ENCODE assay signal across 20 cellular contexts in genomic region chr3:108412351-108412750, GRCh38.
A peak's percentile ranks its signal among the peaks of the same experiment; 100 is the strongest.
DNase-seq lines count a peak whose midpoint lies in the region; ATAC-seq and TF ChIP-seq lines count a peak whose summit lies in the region.
"Had no signal": no experiment of that assay in that cellular context is flagged by ENCODE, and none has a peak within 500 bp of the region (broad histone marks: within the 10 kb centered on the region; RNA-seq: fewer than 3 reads in every experiment).

No MANE protein-coding gene starts in this region.

- CTCF ChIA-PET in MCF 10A (lab: Yijun Ruan, JAX) = no interaction called here
- CTCF ChIA-PET in PC-9 (lab: Charles Lee) = no interaction called here
- CTCF ChIA-PET in activated CD8-positive, alpha-beta T cell treated with anti-CD3 and anti-CD28 coated beads, Interleukin-2, amount 10 ng/mL, durations not matched to agents 7 days and 5 days (lab: Charles Lee) = interaction anchor here (1.2 kb wide), 1 partner anchor 65 kb away, joined by 5 read pairs; no protein-coding TSS in a partner anchor

- H3K27me3 ChIP-seq in breast epithelium (no peaks in the 10 kb centered on the region), PC-9 (ENCODE audit: insufficient read depth, low read depth) (no peaks in the 10 kb centered on the region)
- H3K27me3 ChIP-seq: BE2C, SJSA1 had no signal

- BruUV-seq in MCF 10A (replicated peaks; lab: Mats Ljungman, UMichigan) (no TSS peak), PC-9 (replicated peaks; lab: Mats Ljungman, UMichigan) (no TSS peak)

- DNase-seq in breast epithelium (ENCODE audit: low spot score in 2 of 2) (no peak), MCF 10A (ENCODE audit: unreplicated experiment) (no peak), PC-9 (peak; percentile 16 to 79), type B pancreatic cell (ENCODE audit: extremely low spot score, unreplicated experiment) (no peak)
- DNase-seq in activated CD8-positive, alpha-beta T cell treated with anti-CD3 and anti-CD28 coated beads, Interleukin-2, amount 10 ng/mL, durations not matched to agents 7 days and 5 days = no peak
- DNase-seq in activated CD4-positive, CD25-positive, alpha-beta regulatory T cell treated with anti-CD3 and anti-CD28 coated beads, Interleukin-2, amount 50 U/mL, for 72 hours = no peak
- DNase-seq: BE2C; CD4-positive, alpha-beta memory T cell; GOT3; MV-4-11; NCI-H187 treated with DMSO at 0.1 percent for 48 hours; NCI-H2171; NCI-H446; NCI-H82; OCI-M1; RPMI8226 had no signal

- H3K4me1 Mint-ChIP-seq in MCF 10A (ENCODE audit: insufficient read depth, unreplicated experiment) (no peaks in the 10 kb centered on the region), type B pancreatic cell (ENCODE audit: unreplicated experiment) (peaks cover 18% of the 10 kb centered on the region)
- H3K4me1 Mint-ChIP-seq in activated CD8-positive, alpha-beta T cell treated with anti-CD3 and anti-CD28 coated beads, Interleukin-2, amount 10 ng/mL, durations not matched to agents 7 days and 5 days (ENCODE audit: low read depth) = peaks cover 2% of the 10 kb centered on the region
- H3K4me1 Mint-ChIP-seq: CD4-positive, alpha-beta memory T cell had no signal

- ATAC-seq in esophagus mucosa (peak; percentile 75), HG02798 (IDR thresholded peaks at IDR 0.05; ENCODE audit: poor library complexity, unreplicated experiment) (no peak)
- no peak for ATAC-seq in activated CD8-positive, alpha-beta T cell treated with anti-CD3 and anti-CD28 coated beads, Interleukin-2, amount 10 ng/mL, durations not matched to agents 7 days and 5 days
- ATAC-seq: K562 had no signal

- H3K27me3 Mint-ChIP-seq in MCF 10A (ENCODE audit: insufficient read depth, unreplicated experiment) = no peaks in the 10 kb centered on the region
- no peaks in the 10 kb centered on the region for H3K27me3 Mint-ChIP-seq in type B pancreatic cell
- peaks cover 5% of the 10 kb centered on the region for H3K27me3 Mint-ChIP-seq in activated CD8-positive, alpha-beta T cell treated with anti-CD3 and anti-CD28 coated beads, Interleukin-2, amount 10 ng/mL, durations not matched to agents 7 days and 5 days (ENCODE audit: low read depth)

- no peaks in the 10 kb centered on the region for H3K36me3 Mint-ChIP-seq in MCF 10A (ENCODE audit: insufficient read depth, unreplicated experiment)
- peaks cover 3% of the 10 kb centered on the region for H3K36me3 Mint-ChIP-seq in type B pancreatic cell
- no peaks in the 10 kb centered on the region for H3K36me3 Mint-ChIP-seq in activated CD8-positive, alpha-beta T cell treated with anti-CD3 and anti-CD28 coated beads, Interleukin-2, amount 10 ng/mL, durations not matched to agents 7 days and 5 days (ENCODE audit: low read depth)
- H3K36me3 Mint-ChIP-seq: CD4-positive, alpha-beta memory T cell had no signal

- peak overlapping the region; percentile 58 for H2AFZ ChIP-seq in PC-9

- POLR2A ChIA-PET in MCF 10A (lab: Yijun Ruan, JAX) (no interaction called here), PC-9 (lab: Charles Lee; ENCODE audit: unreplicated experiment) (no interaction called here)
- POLR2A ChIA-PET in activated CD8-positive, alpha-beta T cell treated with anti-CD3 and anti-CD28 coated beads, Interleukin-2, amount 10 ng/mL, durations not matched to agents 7 days and 5 days (lab: Charles Lee) = no interaction called here

- H3K27ac ChIP-seq in breast epithelium (peak overlapping the region; percentile 50 to 51), PC-9 (peak overlapping the region; percentile 18)
- H3K27ac ChIP-seq: SJSA1 had no signal

- H3F3A ChIP-seq in PC-9 (ENCODE audit: insufficient read depth, low read depth) = no peaks in the 10 kb centered on the region

- TF ChIP-seq POLR2A in breast epithelium (IDR thresholded peaks at IDR 0.05) = no peak

- no peaks in the 10 kb centered on the region for H3K9me3 Mint-ChIP-seq in MCF 10A (ENCODE audit: unreplicated experiment)
- peaks cover 5% of the 10 kb centered on the region for H3K9me3 Mint-ChIP-seq in type B pancreatic cell
- H3K9me3 Mint-ChIP-seq in activated CD8-positive, alpha-beta T cell treated with anti-CD3 and anti-CD28 coated beads, Interleukin-2, amount 10 ng/mL, durations not matched to agents 7 days and 5 days (ENCODE audit: insufficient read depth) = no peaks in the 10 kb centered on the region
- H3K9me3 Mint-ChIP-seq: CD4-positive, alpha-beta memory T cell had no signal

- intact Hi-C loops in breast epithelium (cut with DNase I; ENCODE audit: low total_unique reads) = no loop called here
- intact Hi-C loops in MCF 10A (cut with micrococcal nuclease) = no loop called here
- intact Hi-C loops in PC-9 (cut with micrococcal nuclease; ENCODE audit: unreplicated experiment) = no loop called here

- no peaks in the 10 kb centered on the region for H3K9me3 ChIP-seq in breast epithelium
- no peaks in the 10 kb centered on the region for H3K9me3 ChIP-seq in PC-9 (ENCODE audit: insufficient read depth, low read depth)
- H3K9me3 ChIP-seq: BE2C, SJSA1 had no signal

- no peak overlapping the region for H3K4me3 ChIP-seq in breast epithelium
- H3K4me3 ChIP-seq in PC-9 = no peak overlapping the region
- H3K4me3 ChIP-seq: K562, SJSA1 had no signal

- H3K36me3 ChIP-seq in breast epithelium (no peaks in the 10 kb centered on the region), PC-9 (ENCODE audit: low read depth) (no peaks in the 10 kb centered on the region)
- H3K36me3 ChIP-seq: BE2C, SJSA1 had no signal

- TF ChIP-seq CTCF in breast epithelium (IDR thresholded peaks at IDR 0.05) (no peak), MCF 10A (IDR thresholded peaks at IDR 0.05; ENCODE audit: unreplicated experiment) (no peak), PC-9 (conservative IDR thresholded peaks at IDR 0.05) (no peak), type B pancreatic cell (conservative IDR thresholded peaks at IDR 0.05) (no peak)

- no peaks in the 10 kb centered on the region; the same call in 1 of the 2 replicates for H3K9me2 ChIP-seq in PC-9 (ENCODE audit: insufficient read depth)

- peak overlapping the region; percentile 64 for H3K4me2 ChIP-seq in PC-9

- H4K20me1 ChIP-seq in PC-9 (ENCODE audit: insufficient read depth) = no peaks in the 10 kb centered on the region

- H3K4me3 Mint-ChIP-seq in MCF 10A (ENCODE audit: unreplicated experiment) (no peak overlapping the region), type B pancreatic cell (peak overlapping the region; percentile 44)
- H3K4me3 Mint-ChIP-seq in activated CD8-positive, alpha-beta T cell treated with anti-CD3 and anti-CD28 coated beads, Interleukin-2, amount 10 ng/mL, durations not matched to agents 7 days and 5 days = no peak overlapping the region
- H3K4me3 Mint-ChIP-seq: CD4-positive, alpha-beta memory T cell had no signal

- peaks cover 0 to 4% of the 10 kb centered on the region in 2 donors for H3K4me1 ChIP-seq in breast epithelium
- peaks cover 17% of the 10 kb centered on the region for H3K4me1 ChIP-seq in PC-9 (replicated peaks; ENCODE audit: insufficient read depth)
- H3K4me1 ChIP-seq: SJSA1 had no signal

- H3K27ac Mint-ChIP-seq in MCF 10A (ENCODE audit: low read depth, unreplicated experiment) (no peak overlapping the region), type B pancreatic cell (peak overlapping the region; percentile 63)
- no peak overlapping the region for H3K27ac Mint-ChIP-seq in activated CD8-positive, alpha-beta T cell treated with anti-CD3 and anti-CD28 coated beads, Interleukin-2, amount 10 ng/mL, durations not matched to agents 7 days and 5 days
- H3K27ac Mint-ChIP-seq: CD4-positive, alpha-beta memory T cell had no signal

- H3K79me2 ChIP-seq in PC-9 (ENCODE audit: low read depth) = no peaks in the 10 kb centered on the region

Comparison
In these comparisons a context has a peak if more than half of its experiments do, and no peak if none do; other contexts are left out.
1. DNase-seq: peak in PC-9 (2 of 2); none in breast epithelium (0 of 2), MCF 10A (single experiment), type B pancreatic cell (single experiment), activated CD8-positive, alpha-beta T cell treated with anti-CD3 and anti-CD28 coated beads, Interleukin-2, amount 10 ng/mL, durations not matched to agents 7 days and 5 days (single experiment) and activated CD4-positive, CD25-positive, alpha-beta regulatory T cell treated with anti-CD3 and anti-CD28 coated beads, Interleukin-2, amount 50 U/mL, for 72 hours (single experiment).